ENCODE assay signal across 23 cellular contexts in genomic region chr5:31023105-31023504, GRCh38.
DNase-seq lines count a peak whose midpoint lies in the region; ATAC-seq and TF ChIP-seq lines count a peak whose summit lies in the region.
"Had no signal": no experiment of that assay in that cellular context is flagged by ENCODE, and none has a peak within 500 bp of the region (broad histone marks: within the 10 kb centered on the region; RNA-seq: fewer than 3 reads in every experiment).

No MANE protein-coding gene starts in this region.

- no peak overlapping the region for H3K4me3 ChIP-seq in fibroblast of pulmonary artery (replicated peaks; ENCODE audit: low read depth, low read length)
- H3K4me3 ChIP-seq: esophagus squamous epithelium, mucosa of descending colon, Peyer's patch, psoas muscle, vagina had no signal

- no peak for ATAC-seq in HG03196 (IDR thresholded peaks at IDR 0.05; ENCODE audit: unreplicated experiment)
- ATAC-seq in GM21447 (IDR thresholded peaks at IDR 0.05; ENCODE audit: unreplicated experiment), result no peak
- ATAC-seq: left ventricle myocardium superior, mucosa of descending colon, psoas muscle had no signal

- DNase-seq in HS-5 (ENCODE audit: low read depth) (peak; percentile 30), amniotic epithelial cell (ENCODE audit: low read depth) (peak; percentile 50), fibroblast of pulmonary artery (ENCODE audit: low read depth) (peak; percentile 68), ureter (ENCODE audit: low spot score) (no peak), GDM1 (lab: John Stamatoyannopoulos, UW) (no peak)
- DNase-seq: activated CD4-positive, alpha-beta T cell treated with anti-CD3 and anti-CD28 coated beads for 48 hours; activated naive CD4-positive, alpha-beta T cell treated with anti-CD3 and anti-CD28 coated beads, Interleukin-2, amount 10 ng/mL, durations not matched to agents 7 days and 5 days; anterior cingulate cortex; DND-41; effector memory CD4-positive, alpha-beta T cell; esophagus squamous epithelium; glutamatergic neuron; HFFc6; left ventricle myocardium superior; mucosa of descending colon; NCI-H1417 treated with DMSO at 0.1 percent for 48 hours; NCI-H510A treated with DMSO at 0.1 percent for 48 hours; NK-92 treated with Interleukin-12 subunit alpha and Interleukin-12 subunit beta, amount 100 ng/mL, for 24 hours; Peyer's patch; psoas muscle had no signal

- TF ChIP-seq CTCF in fibroblast of pulmonary artery (IDR thresholded peaks at IDR 0.05; ENCODE audit: low read length, missing control alignments), result no peak

Comparison
In these comparisons a context has a peak if more than half of its experiments do, and no peak if none do; other contexts are left out.
1. DNase-seq: peak in HS-5 (single experiment), amniotic epithelial cell (single experiment) and fibroblast of pulmonary artery (single experiment); none in ureter (single experiment) and GDM1 (single experiment).